32 cellular contexts compared by ENCODE assay signal in genomic region chr2:144464730-144465129, GRCh38. TPM values are rescaled to one million over a fixed set of nuclear protein-coding genes. Genes with fewer than 3 reads are reported as not detected.
DNase-seq lines count a peak whose midpoint lies in the region; ATAC-seq, FAIRE-seq and TF ChIP-seq lines count a peak whose summit lies in the region.
"Had no signal": no experiment of that assay in that cellular context is flagged by ENCODE, and none has a peak within 500 bp of the region (broad histone marks: within the 10 kb centered on the region; RNA-seq: fewer than 3 reads in every experiment).

No MANE protein-coding gene starts in this region.

- no peaks in the 10 kb centered on the region for H3K27me3 ChIP-seq in small intestine (ENCODE audit: control insufficient read depth in 2 of 2, insufficient read depth in 2 of 2, low read length in 2 of 2)
- H3K27me3 ChIP-seq: Peyer's patch, SJCRH30, spleen, testis had no signal

- no peaks in the 10 kb centered on the region for H3K27me3 Mint-ChIP-seq in central memory CD8-positive, alpha-beta T cell
- H3K27me3 Mint-ChIP-seq: activated naive CD8-positive, alpha-beta T cell treated with anti-CD3 and anti-CD28 coated beads, Interleukin-2, amount 10 ng/mL, durations not matched to agents 7 days and 5 days; IgD-negative memory B cell had no signal

- H3K4me3 Mint-ChIP-seq in central memory CD8-positive, alpha-beta T cell: no peak overlapping the region
- H3K4me3 Mint-ChIP-seq: activated CD8-positive, alpha-beta T cell treated with anti-CD3 and anti-CD28 coated beads, Interleukin-2, amount 10 ng/mL, durations not matched to agents 7 days and 5 days; activated naive CD8-positive, alpha-beta T cell treated with anti-CD3 and anti-CD28 coated beads, Interleukin-2, amount 10 ng/mL, durations not matched to agents 7 days and 5 days; CD4-positive, CD25-positive, alpha-beta regulatory T cell; H9; IgD-negative memory B cell; nephron; stimulated activated effector memory CD8-positive, alpha-beta T cell treated with anti-CD3 and anti-CD28 coated beads, Interleukin-12 subunit alpha, Interleukin-12 subunit beta, amount 100 ng/mL, for 72 hours had no signal

- H3K4me3 ChIP-seq in small intestine (ENCODE audit: low read depth in 1 of 2, low read length in 2 of 2): no peak overlapping the region
- H3K4me3 ChIP-seq: pancreas, Peyer's patch, SJCRH30, spleen, testis had no signal

- H3K9me3 ChIP-seq in small intestine (ENCODE audit: control insufficient read depth, low read depth): no peaks in the 10 kb centered on the region
- H3K9me3 ChIP-seq: pancreas, Peyer's patch, SJCRH30, spleen, testis had no signal

- no peaks in the 10 kb centered on the region for H3K4me1 ChIP-seq in small intestine (ENCODE audit: control insufficient read depth in 2 of 2, insufficient read depth in 1 of 2, low read depth in 1 of 2, low read length in 1 of 2)
- H3K4me1 ChIP-seq: pancreas, Peyer's patch had no signal

- peaks cover 71% of the 10 kb centered on the region for H3K4me1 Mint-ChIP-seq in central memory CD8-positive, alpha-beta T cell

- no peaks in the 10 kb centered on the region for H3K9me3 Mint-ChIP-seq in central memory CD8-positive, alpha-beta T cell
- H3K9me3 Mint-ChIP-seq: activated naive CD8-positive, alpha-beta T cell treated with anti-CD3 and anti-CD28 coated beads, Interleukin-2, amount 10 ng/mL, durations not matched to agents 7 days and 5 days; CD4-positive, CD25-positive, alpha-beta regulatory T cell; H9; IgD-negative memory B cell; nephron; stimulated activated effector memory CD8-positive, alpha-beta T cell treated with anti-CD3 and anti-CD28 coated beads, Interleukin-12 subunit alpha, Interleukin-12 subunit beta, amount 100 ng/mL, for 72 hours had no signal

- peak; percentile 70 for DNase-seq in DMS79 treated with DMSO at 0.1 percent for 48 hours (lab: John Stamatoyannopoulos, UW)
- peak; percentile 52 for DNase-seq in NCI-H146 (lab: John Stamatoyannopoulos, UW)
- no peak for DNase-seq in central memory CD8-positive, alpha-beta T cell (ENCODE audit: low spot score in 2 of 2)
- DNase-seq in small intestine: peak; percentile 26
- DNase-seq in RWPE1 (ENCODE audit: low spot score): no peak
- DNase-seq: activated CD4-positive, CD25-positive, alpha-beta regulatory T cell treated with anti-CD3 and anti-CD28 coated beads, Interleukin-2, amount 50 U/mL, for 72 hours; activated CD8-positive, alpha-beta T cell treated with anti-CD3 and anti-CD28 coated beads, Interleukin-2, amount 10 ng/mL, durations not matched to agents 7 days and 5 days; activated effector memory CD4-positive, alpha-beta T cell treated with anti-CD3 and anti-CD28 coated beads, Interleukin-2, amount 50 U/mL, for 16 hours; activated naive CD8-positive, alpha-beta T cell treated with anti-CD3 and anti-CD28 coated beads, Interleukin-2, amount 10 ng/mL, durations not matched to agents 7 days and 5 days; activated T-cell treated with anti-CD3 and anti-CD28 coated beads for 4 hours; CD4-positive, CD25-positive, alpha-beta regulatory T cell; erythroblast; foreskin melanocyte; H9; hypothalamus; NCI-H1694 treated with DMSO at 0.1 percent for 48 hours; NCI-H446 treated with DMSO at 0.1 percent for 48 hours; pancreas; Peyer's patch; SJCRH30; spleen; stimulated activated CD4-positive, alpha-beta T cell treated with anti-CD3 and anti-CD28 coated beads, Interleukin-2, amount 100 ng/mL, for 48 hours; T-helper 1 cell; testis had no signal

- WGBS in small intestine, 3 donors: 23 to 59% (median 40%) methylated on average over 5 of the region's 5 CpGs

- H3K36me3 Mint-ChIP-seq in central memory CD8-positive, alpha-beta T cell (ENCODE audit: insufficient read depth): peaks cover 33% of the 10 kb centered on the region
- H3K36me3 Mint-ChIP-seq: activated naive CD8-positive, alpha-beta T cell treated with anti-CD3 and anti-CD28 coated beads, Interleukin-2, amount 10 ng/mL, durations not matched to agents 7 days and 5 days; CD4-positive, CD25-positive, alpha-beta regulatory T cell had no signal

- ATAC-seq in central memory CD8-positive, alpha-beta T cell (replicated peaks; ENCODE audit: extremely low read depth, poor library complexity, severe bottlenecking): no peak
- ATAC-seq in HG03196 (IDR thresholded peaks at IDR 0.05; ENCODE audit: unreplicated experiment): no peak
- no peak for ATAC-seq in HG02885 (IDR thresholded peaks at IDR 0.05; ENCODE audit: poor library complexity, unreplicated experiment)
- ATAC-seq: activated CD8-positive, alpha-beta T cell treated with anti-CD3 and anti-CD28 coated beads, Interleukin-2, amount 10 ng/mL, durations not matched to agents 7 days and 5 days; pancreas; stimulated activated effector memory CD8-positive, alpha-beta T cell treated with anti-CD3 and anti-CD28 coated beads, Interleukin-12 subunit alpha, Interleukin-12 subunit beta, amount 100 ng/mL, for 72 hours had no signal

- no peak overlapping the region for H3K27ac ChIP-seq in small intestine (ENCODE audit: low read depth in 1 of 2, low read length in 1 of 2)
- no peak overlapping the region for H3K27ac ChIP-seq in RWPE1
- H3K27ac ChIP-seq: pancreas, Peyer's patch, SJCRH30, testis had no signal

- no peak for FAIRE-seq in small intestine (lab: Jason Lieb, UNC)
- FAIRE-seq: D721Med, GM19239, pancreas, TTC549 had no signal

- no peak for TF ChIP-seq CTCF in RWPE1 (conservative IDR thresholded peaks at IDR 0.05; ENCODE audit: low read depth)

- CTCF ChIA-PET in RWPE1 (lab: Yijun Ruan, JAX): no interaction called here

- POLR2A ChIA-PET in RWPE1 (lab: Yijun Ruan, JAX; ENCODE audit: low non-redundant PET): no interaction called here

- peak overlapping the region; percentile 84 for H3K27ac Mint-ChIP-seq in central memory CD8-positive, alpha-beta T cell (ENCODE audit: low read depth)
- H3K27ac Mint-ChIP-seq: activated CD8-positive, alpha-beta T cell treated with anti-CD3 and anti-CD28 coated beads, Interleukin-2, amount 10 ng/mL, durations not matched to agents 7 days and 5 days; activated naive CD8-positive, alpha-beta T cell treated with anti-CD3 and anti-CD28 coated beads, Interleukin-2, amount 10 ng/mL, durations not matched to agents 7 days and 5 days; CD4-positive, CD25-positive, alpha-beta regulatory T cell; H9 had no signal

- no peaks in the 10 kb centered on the region for H3K36me3 ChIP-seq in small intestine (ENCODE audit: control insufficient read depth in 2 of 2, insufficient read depth in 2 of 2, low read length in 2 of 2)
- H3K36me3 ChIP-seq: pancreas, Peyer's patch had no signal

RNA-seq across cellular contexts. Expression of gene ZEB2, which starts 55.2 kb away (rescaled TPM):
- polyA plus RNA-seq in small intestine: 10 to 100 TPM in 2 of 3 donors, 1 to 10 TPM in 1; 2.0 to 18.5 (median 12.2) TPM

Comparison
In these comparisons a context has a peak if more than half of its experiments do, and no peak if none do; other contexts are left out.
1. DNase-seq: peak in DMS79 treated with DMSO at 0.1 percent for 48 hours (single experiment), NCI-H146 (single experiment) and small intestine (single experiment); none in central memory CD8-positive, alpha-beta T cell (0 of 2) and RWPE1 (single experiment).